Comparison of ENCODE assay signal across 23 cellular contexts in the genomic region with DNA sequence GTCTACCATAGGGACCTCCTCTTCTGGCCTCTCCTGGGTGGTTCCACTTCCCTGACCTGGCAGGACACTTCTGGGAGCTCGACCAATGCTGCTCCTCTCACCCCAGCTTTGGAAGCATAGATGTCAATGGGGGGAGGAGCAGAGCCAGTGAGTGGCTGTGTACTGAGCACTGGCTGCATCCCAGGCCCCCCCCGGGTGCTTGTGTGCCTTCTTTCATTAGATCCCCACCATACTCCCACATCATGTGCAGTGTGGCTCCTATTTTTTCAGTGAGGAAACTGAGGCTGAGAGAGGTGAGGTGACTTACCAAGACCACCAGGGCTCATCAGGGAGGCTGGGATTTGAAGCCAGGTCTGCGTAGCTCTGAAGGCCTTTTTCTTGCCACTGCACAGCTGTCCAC. TPM values are rescaled to one million over a fixed set of nuclear protein-coding genes. Genes with fewer than 3 reads are reported as not detected.
DNase-seq lines count a peak whose midpoint lies in the region; ATAC-seq and TF ChIP-seq lines count a peak whose summit lies in the region.
"Had no signal": no experiment of that assay in that cellular context is flagged by ENCODE, and none has a peak within 500 bp of the region (broad histone marks: within the 10 kb centered on the region; RNA-seq: fewer than 3 reads in every experiment).

No MANE protein-coding gene starts in this region.

- peaks cover 0 to 7% (median 3%) of the 10 kb centered on the region in 3 donors for H3K9me3 Mint-ChIP-seq in IgD-negative memory B cell
- peaks cover 18% of the 10 kb centered on the region for H3K9me3 Mint-ChIP-seq in activated naive CD8-positive, alpha-beta T cell treated with anti-CD3 and anti-CD28 coated beads, Interleukin-2, amount 50 U/mL, for 24 hours
- H3K9me3 Mint-ChIP-seq: CD8-positive, alpha-beta T cell had no signal

- no peak for TF ChIP-seq CTCF in spleen (IDR thresholded peaks at IDR 0.05 in 8 of 11, conservative IDR thresholded peaks at IDR 0.05 in 3 of 11)

- H3K27ac Mint-ChIP-seq in IgD-negative memory B cell: peak overlapping the region in 2 of 3 donors; percentile 88 to 98
- H3K27ac Mint-ChIP-seq in activated naive CD8-positive, alpha-beta T cell treated with anti-CD3 and anti-CD28 coated beads, Interleukin-2, amount 50 U/mL, for 24 hours: peak overlapping the region; percentile 89
- H3K27ac Mint-ChIP-seq: activated T-helper 17 cell treated with anti-CD3 and anti-CD28 coated beads, Interleukin-2, amount 50 U/mL, for 72 hours; CD8-positive, alpha-beta T cell; T-cell had no signal

- peaks cover 50% of the 10 kb centered on the region for H3K27me3 Mint-ChIP-seq in IgD-negative memory B cell
- peaks cover 9% of the 10 kb centered on the region for H3K27me3 Mint-ChIP-seq in activated naive CD8-positive, alpha-beta T cell treated with anti-CD3 and anti-CD28 coated beads, Interleukin-2, amount 50 U/mL, for 24 hours
- H3K27me3 Mint-ChIP-seq: activated naive CD8-positive, alpha-beta T cell; central memory CD8-positive, alpha-beta T cell had no signal

- WGBS in spleen, 5 donors: 93 to 100% (median 95%) methylated on average over 3 of the region's 3 CpGs

- H4K20me1 ChIP-seq in BLaER1 treated with 17β-estradiol and CSF1 and Interleukin-3, amounts not matched to agents 10 nM and 100 nM: no peaks in the 10 kb centered on the region; a peak in 3 of 22 replicates

- H3K36me3 Mint-ChIP-seq in IgD-negative memory B cell: no peaks in the 10 kb centered on the region
- peaks cover 14% of the 10 kb centered on the region for H3K36me3 Mint-ChIP-seq in activated naive CD8-positive, alpha-beta T cell treated with anti-CD3 and anti-CD28 coated beads, Interleukin-2, amount 50 U/mL, for 24 hours (ENCODE audit: low read depth)
- H3K36me3 Mint-ChIP-seq: CD8-positive, alpha-beta T cell had no signal

- no peak overlapping the region for H3K4me3 ChIP-seq in BLaER1 treated with 17β-estradiol and CSF1 and Interleukin-3, amounts not matched to agents 10 nM and 100 nM
- no peak overlapping the region for H3K4me3 ChIP-seq in spleen
- H3K4me3 ChIP-seq: dorsolateral prefrontal cortex, smooth muscle cell had no signal

- intact Hi-C loops in posterior vena cava (cut with DNase I): no loop called here
- intact Hi-C loops in spleen (cut with DNase I; ENCODE audit: low total_unique reads): no loop called here

- H3K4me2 ChIP-seq in BLaER1 treated with 17β-estradiol and CSF1 and Interleukin-3, amounts not matched to agents 10 nM and 100 nM: peak overlapping the region; percentile 79 to 98 (median 91); a peak in 21 of 22 replicates
- H3K4me2 ChIP-seq: smooth muscle cell had no signal

- DNase-seq in activated naive CD8-positive, alpha-beta T cell treated with anti-CD3 and anti-CD28 coated beads, Interleukin-2, amount 50 U/mL, for 24 hours: no peak
- DNase-seq in posterior vena cava (ENCODE audit: low spot score) (peak; percentile 45), kidney tubule cell (ENCODE audit: low spot score) (no peak), spleen (no peak), NK-92 (lab: John Stamatoyannopoulos, UW; ENCODE audit: unreplicated experiment) (no peak)
- DNase-seq: DMS 273 treated with DMSO at 0.1 percent for 48 hours; NCI-H1105; NCI-H2081; NCI-H345; NCI-H774; occipital lobe; stimulated activated naive CD4-positive, alpha-beta T cell had no signal

- peaks cover 0 to 13% (median 0%) of the 10 kb centered on the region in 11 experiments; a peak in 4 of 22 replicates for H3K27me3 ChIP-seq in BLaER1 treated with 17β-estradiol and CSF1 and Interleukin-3, amounts not matched to agents 10 nM and 100 nM
- H3K27me3 ChIP-seq in spleen (replicated peaks in 1 of 7): peaks cover 0 to 20% (median 0%) of the 10 kb centered on the region in 7 donors
- H3K27me3 ChIP-seq: dorsolateral prefrontal cortex had no signal

- peaks cover 49 to 63% (median 52%) of the 10 kb centered on the region in 10 experiments for H3K4me1 ChIP-seq in BLaER1 treated with 17β-estradiol and CSF1 and Interleukin-3, amounts not matched to agents 10 nM and 100 nM
- peaks cover 30 to 58% (median 50%) of the 10 kb centered on the region in 6 donors for H3K4me1 ChIP-seq in spleen

- no peak for TF ChIP-seq POLR2A in spleen (IDR thresholded peaks at IDR 0.05)

- peaks cover 0 to 14% (median 11%) of the 10 kb centered on the region in 11 experiments; a peak in 20 of 22 replicates for H3K9me3 ChIP-seq in BLaER1 treated with 17β-estradiol and CSF1 and Interleukin-3, amounts not matched to agents 10 nM and 100 nM (replicated peaks in 1 of 11)
- peaks cover 0 to 13% (median 10%) of the 10 kb centered on the region in 8 donors for H3K9me3 ChIP-seq in spleen

- ATAC-seq in activated naive CD8-positive, alpha-beta T cell treated with anti-CD3 and anti-CD28 coated beads, Interleukin-2, amount 50 U/mL, for 24 hours: no peak
- ATAC-seq: HepG2, PC-3 had no signal

- H3K27ac ChIP-seq in BLaER1 treated with 17β-estradiol and CSF1 and Interleukin-3, amounts not matched to agents 10 nM and 100 nM: peak overlapping the region in 9 of 11 experiments; percentile 4 to 75 (median 57); a peak in 12 of 22 replicates
- no peak overlapping the region for H3K27ac ChIP-seq in spleen
- H3K27ac ChIP-seq: dorsolateral prefrontal cortex had no signal

- H3K36me3 ChIP-seq in BLaER1 treated with 17β-estradiol and CSF1 and Interleukin-3, amounts not matched to agents 10 nM and 100 nM: peaks cover 0 to 7% (median 0%) of the 10 kb centered on the region in 11 experiments; a peak in 2 of 22 replicates
- no peaks in the 10 kb centered on the region for H3K36me3 ChIP-seq in spleen

- no peak overlapping the region for H3K9ac ChIP-seq in BLaER1 treated with 17β-estradiol and CSF1 and Interleukin-3, amounts not matched to agents 10 nM and 100 nM

- peak overlapping the region in 1 of 4 donors; percentile 38 for H3K4me3 Mint-ChIP-seq in IgD-negative memory B cell
- peak overlapping the region; percentile 69 for H3K4me3 Mint-ChIP-seq in activated naive CD8-positive, alpha-beta T cell treated with anti-CD3 and anti-CD28 coated beads, Interleukin-2, amount 50 U/mL, for 24 hours
- H3K4me3 Mint-ChIP-seq: activated naive CD8-positive, alpha-beta T cell; CD8-positive, alpha-beta T cell; central memory CD8-positive, alpha-beta T cell; T-cell had no signal

- peaks cover 25 to 40% (median 35%) of the 10 kb centered on the region in 3 donors for H3K4me1 Mint-ChIP-seq in IgD-negative memory B cell
- H3K4me1 Mint-ChIP-seq in activated naive CD8-positive, alpha-beta T cell treated with anti-CD3 and anti-CD28 coated beads, Interleukin-2, amount 50 U/mL, for 24 hours: peaks cover 63% of the 10 kb centered on the region

RNA-seq across cellular contexts. Expression of a gene that starts 44.3 kb away (rescaled TPM):
- polyA plus RNA-seq in IgD-negative memory B cell (not detected), spleen (10 to 100 TPM; 25.9 to 29.5 (median 29.4) TPM)
- total RNA-seq in posterior vena cava (100 to 1,000 TPM; 108 to 142 TPM), spleen (100 to 1,000 TPM in 3 of 7 donors, 10 to 100 TPM in 4; 44.1 to 214 (median 90.3) TPM)
- total RNA-seq: HepG2, PC-3 had no signal

Comparison
In these comparisons a context has a peak if more than half of its experiments do, and no peak if none do; other contexts are left out.
1. H3K27ac ChIP-seq: peak in BLaER1 treated with 17β-estradiol and CSF1 and Interleukin-3, amounts not matched to agents 10 nM and 100 nM (9 of 11); none in spleen (0 of 8).